8 cellular contexts compared by ENCODE assay signal in genomic region chr5:67156976-67157583, GRCh38. TPM values are rescaled to one million over a fixed set of nuclear protein-coding genes. Genes with fewer than 3 reads are reported as not detected.
DNase-seq lines count a peak whose midpoint lies in the region; ATAC-seq lines count a peak whose summit lies in the region.

No MANE protein-coding gene starts in this region.

- DNase-seq in NCI-H510A treated with DMSO at 0.1 percent for 48 hours (lab: John Stamatoyannopoulos, UW): peak; percentile 39
- no peak for DNase-seq in NCI-H510A (lab: John Stamatoyannopoulos, UW)
- DNase-seq in OCI-M1 (lab: John Stamatoyannopoulos, UW): peak; percentile 60
- peak; percentile 61 for DNase-seq in activated naive CD4-positive, alpha-beta T cell treated with Interleukin-2 at 50 U/mL for 16 hours
- peak; percentile 40 for DNase-seq in left ventricle myocardium superior
- peak; percentile 31 to 32 for DNase-seq in stimulated activated CD4-positive, alpha-beta T cell treated with anti-CD3 and anti-CD28 coated beads, Interleukin-4, amount 100 ng/mL, for 4 hours
- no peak for DNase-seq in occipital lobe (lab: John Stamatoyannopoulos, UW)

- intact Hi-C loops in left ventricle myocardium superior (cut with micrococcal nuclease): loop anchor here (10.0 kb wide), 2 partner anchors 48 to 342 kb away; no protein-coding TSS in a partner anchor

- ATAC-seq in HG02759 (IDR thresholded peaks at IDR 0.05; ENCODE audit: unreplicated experiment) (peak; percentile 72), left ventricle myocardium superior (no peak)

RNA-seq across cellular contexts. Expression of gene CD180, which starts 39.5 kb away (rescaled TPM):
- total RNA-seq in left ventricle myocardium superior: 0.64 TPM
- total RNA-seq in occipital lobe: 0.47 TPM

Comparison
In these comparisons a context has a peak if more than half of its experiments do, and no peak if none do; other contexts are left out.
1. DNase-seq: peak in NCI-H510A treated with DMSO at 0.1 percent for 48 hours (single experiment), OCI-M1 (single experiment), activated naive CD4-positive, alpha-beta T cell treated with Interleukin-2 at 50 U/mL for 16 hours (single experiment), left ventricle myocardium superior (single experiment) and stimulated activated CD4-positive, alpha-beta T cell treated with anti-CD3 and anti-CD28 coated beads, Interleukin-4, amount 100 ng/mL, for 4 hours (2 of 2); none in NCI-H510A (single experiment) and occipital lobe (single experiment).